Comparison of ENCODE assay signal across 11 cellular contexts in the genomic region with DNA sequence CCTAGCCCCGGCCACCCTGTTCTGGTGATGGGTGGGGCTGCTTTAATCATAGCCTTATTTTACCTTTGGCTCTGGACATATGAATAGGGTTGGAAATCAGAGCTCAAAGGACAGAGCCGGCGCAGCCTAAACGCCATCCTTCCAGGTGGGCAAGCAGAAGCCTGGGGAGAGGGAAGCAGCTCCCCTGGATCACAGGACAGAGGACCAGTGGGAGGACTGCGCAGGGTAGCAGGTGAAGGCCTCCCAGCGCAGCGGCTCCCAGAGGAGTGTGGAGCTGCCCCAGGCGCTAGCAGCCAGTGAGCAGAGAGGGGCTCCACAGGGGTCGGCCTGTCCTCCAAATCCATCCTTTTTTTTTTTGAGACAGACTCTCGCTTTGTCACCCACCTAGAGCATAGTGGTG. TPM values are rescaled to one million over a fixed set of nuclear protein-coding genes. Genes with fewer than 3 reads are reported as not detected.
DNase-seq lines count a peak whose midpoint lies in the region; ATAC-seq, FAIRE-seq and TF ChIP-seq lines count a peak whose summit lies in the region.
"Had no signal": no experiment of that assay in that cellular context is flagged by ENCODE, and none has a peak within 500 bp of the region (broad histone marks: within the 10 kb centered on the region; RNA-seq: fewer than 3 reads in every experiment).

No MANE protein-coding gene starts in this region.

- no peak for TF ChIP-seq EP300 in K562 (IDR thresholded peaks at IDR 0.05; ENCODE audit: low read length)

- H4K20me1 ChIP-seq in GM23338 (replicated peaks; ENCODE audit: insufficient read depth) (no peaks in the 10 kb centered on the region), K562 (replicated peaks; ENCODE audit: control insufficient read depth, insufficient read depth, low read length) (no peaks in the 10 kb centered on the region)

- H3K4me1 ChIP-seq in GM23338 (ENCODE audit: insufficient read depth) (no peaks in the 10 kb centered on the region; the same call in 1 of the 2 replicates), HEK293 (ENCODE audit: control insufficient read depth, insufficient read depth, low read length) (peaks cover 2% of the 10 kb centered on the region; the same call in 1 of the 2 replicates), K562 (replicated peaks in 1 of 2; ENCODE audit: control insufficient read depth in 2 of 2, insufficient read depth in 2 of 2, low read length in 2 of 2) (peaks cover 2 to 14% of the 10 kb centered on the region in 2 experiments; a peak in 3 of 5 replicates)

- H3K4me2 ChIP-seq in GM23338 (no peak overlapping the region), K562 (ENCODE audit: insufficient read depth, low read length) (no peak overlapping the region)
- H3K4me2 ChIP-seq: BLaER1 treated with 17β-estradiol and CSF1 and Interleukin-3, amounts not matched to agents 10 nM and 100 nM had no signal

- H3K27me3 ChIP-seq in GM23338 (ENCODE audit: insufficient read depth), result no peaks in the 10 kb centered on the region
- H3K27me3 ChIP-seq in K562 (ENCODE audit: control insufficient read depth in 2 of 2, insufficient read depth in 2 of 2, low read length in 2 of 2), result peaks cover 8 to 22% of the 10 kb centered on the region in 2 experiments; a peak in 3 of 5 replicates

- no TSS peak for BruUV-seq in K562 (replicated peaks; lab: Mats Ljungman, UMichigan)

- H3K4me1 Mint-ChIP-seq in GM23338 (peaks cover 27% of the 10 kb centered on the region), nephron (peaks cover 26% of the 10 kb centered on the region), mesothelial cell of epicardium (peaks cover 3% of the 10 kb centered on the region)
- H3K4me1 Mint-ChIP-seq: CD4-positive, CD25-positive, alpha-beta regulatory T cell; IgD-negative memory B cell had no signal

- no peak overlapping the region for H3K27ac ChIP-seq in GM23338 (ENCODE audit: low read depth)
- H3K27ac ChIP-seq in HEK293 (ENCODE audit: extremely low read depth, low read depth, low read length), result no peak overlapping the region
- no peak overlapping the region for H3K27ac ChIP-seq in K562 (ENCODE audit: extremely low read depth, low read depth, low read length)
- H3K27ac ChIP-seq: BLaER1 treated with 17β-estradiol and CSF1 and Interleukin-3, amounts not matched to agents 10 nM and 100 nM had no signal

- H3K4me3 ChIP-seq in GM23338 (no peak overlapping the region), HEK293 (ENCODE audit: low read depth, low read length) (no peak overlapping the region), K562 (no peak overlapping the region)
- H3K4me3 ChIP-seq: BLaER1 treated with 17β-estradiol and CSF1 and Interleukin-3, amounts not matched to agents 10 nM and 100 nM; GM12878 had no signal

- H3K9me3 ChIP-seq in HEK293 (ENCODE audit: control insufficient read depth, insufficient read depth, low read depth, low read length) (no peaks in the 10 kb centered on the region), K562 (replicated peaks; ENCODE audit: control insufficient read depth, insufficient read depth, low read depth, low read length) (no peaks in the 10 kb centered on the region)

- H3K4me3 Mint-ChIP-seq in GM23338 (no peak overlapping the region), nephron (no peak overlapping the region), mesothelial cell of epicardium (no peak overlapping the region)
- H3K4me3 Mint-ChIP-seq: CD4-positive, CD25-positive, alpha-beta regulatory T cell; IgD-negative memory B cell had no signal

- H2AFZ ChIP-seq in GM23338 (no peak overlapping the region), K562 (ENCODE audit: low read depth, low read length) (no peak overlapping the region)

- H3K79me2 ChIP-seq in GM23338 (replicated peaks; ENCODE audit: insufficient read depth) (no peaks in the 10 kb centered on the region), K562 (ENCODE audit: control insufficient read depth, insufficient read depth, low read length) (no peaks in the 10 kb centered on the region)

- H3K36me3 Mint-ChIP-seq in GM23338 (ENCODE audit: low read depth) (no peaks in the 10 kb centered on the region), nephron (ENCODE audit: low read depth) (no peaks in the 10 kb centered on the region), mesothelial cell of epicardium (no peaks in the 10 kb centered on the region)
- H3K36me3 Mint-ChIP-seq: IgD-negative memory B cell had no signal

- 55% methylated on average over 10 of the region's 10 CpGs for WGBS in K562 (ENCODE audit: insufficient coverage, low coverage, missing lambda C conversion rate)

- no peak for TF ChIP-seq POLR2A in K562 (conservative IDR thresholded peaks at IDR 0.05)

- DNase-seq in GM23338 (ENCODE audit: low spot score), result no peak
- DNase-seq in K562 (ENCODE audit: extremely low read depth in 1 of 4, low spot score in 3 of 4), result no peak
- DNase-seq in mesothelial cell of epicardium (ENCODE audit: low spot score in 2 of 2, unreplicated experiment in 2 of 2), result no peak
- DNase-seq in EL, result no peak
- DNase-seq: CD4-positive, CD25-positive, alpha-beta regulatory T cell had no signal

- 0 out of 4 replicates have a peak overlapping the region, but pooled peaks of 1 of the 2 experiments have one; percentile 60 for H3K9ac ChIP-seq in K562 (ENCODE audit: insufficient read depth in 1 of 2, low read depth in 2 of 2, low read length in 2 of 2)
- H3K9ac ChIP-seq: BLaER1 treated with 17β-estradiol and CSF1 and Interleukin-3, amounts not matched to agents 10 nM and 100 nM had no signal

- H3K27ac Mint-ChIP-seq in GM23338 (no peak overlapping the region), nephron (peak overlapping the region in 2 of 3 experiments; percentile 47 to 86), mesothelial cell of epicardium (no peak overlapping the region)
- H3K27ac Mint-ChIP-seq: CD4-positive, CD25-positive, alpha-beta regulatory T cell had no signal

- POLR2A ChIA-PET in HEK293 (lab: Yijun Ruan, JAX) (interaction anchor here (0.6 to 1.6 kb wide), 5 partner anchors 12 to 1416 kb away, joined by 3 to 9 read pairs (median 4); a partner anchor contains a TSS), K562 (lab: Yijun Ruan, JAX) (interaction anchor here (0.6 to 1.6 kb wide), 6 partner anchors 9 to 951 kb away, joined by 3 to 5 read pairs (median 3); no protein-coding TSS in a partner anchor)

- ATAC-seq in GM23338 (peak; percentile 34), K562 (peak; percentile 27; the same call in 2 of the 3 replicates), HG03139 (IDR thresholded peaks at IDR 0.05; ENCODE audit: unreplicated experiment) (no peak)

- H3K9me3 Mint-ChIP-seq in GM23338 (0 out of 3 replicates have a peak, but pooled peaks cover 8% of the 10 kb centered on the region), nephron (no peaks in the 10 kb centered on the region), mesothelial cell of epicardium (no peaks in the 10 kb centered on the region)

- H3K27me3 Mint-ChIP-seq in GM23338 (ENCODE audit: insufficient read depth, low read depth, poor library complexity), result peaks cover 12% of the 10 kb centered on the region
- H3K27me3 Mint-ChIP-seq in nephron (ENCODE audit: low read depth), result peaks cover 27% of the 10 kb centered on the region
- peaks cover 5% of the 10 kb centered on the region for H3K27me3 Mint-ChIP-seq in mesothelial cell of epicardium (ENCODE audit: low read depth)

- TF ChIP-seq RAD21 in K562 (CRISPR knock-in tag; conservative IDR thresholded peaks at IDR 0.05 in 1 of 2, IDR thresholded peaks at IDR 0.05 in 1 of 2), result no peak

- no peaks in the 10 kb centered on the region for H3K9me2 ChIP-seq in GM23338 (ENCODE audit: insufficient read depth)

- H3K36me3 ChIP-seq in GM23338 (ENCODE audit: insufficient read depth), result no peaks in the 10 kb centered on the region
- H3K36me3 ChIP-seq in HEK293 (ENCODE audit: control insufficient read depth in 2 of 2, insufficient read depth in 1 of 2, low read length in 2 of 2), result no peaks in the 10 kb centered on the region
- no peaks in the 10 kb centered on the region for H3K36me3 ChIP-seq in K562 (ENCODE audit: control insufficient read depth, insufficient read depth, low read length)
- H3K36me3 ChIP-seq: BLaER1 treated with 17β-estradiol and CSF1 and Interleukin-3, amounts not matched to agents 10 nM and 100 nM had no signal

- H3F3A ChIP-seq in GM23338 (replicated peaks; ENCODE audit: low read depth), result no peaks in the 10 kb centered on the region

- FAIRE-seq in K562 (lab: Jason Lieb, UNC), result no peak

- H3K9me1 ChIP-seq in K562 (ENCODE audit: control insufficient read depth, insufficient read depth, low read length), result no peaks in the 10 kb centered on the region

- in situ Hi-C loops in K562 (cut with MboI), result no loop called here

- TF ChIP-seq CTCF in GM23338 (conservative IDR thresholded peaks at IDR 0.05; ENCODE audit: low read depth in 2 of 2), result no peak
- no peak for TF ChIP-seq CTCF in HEK293 (tag by site-specific recombination; IDR thresholded peaks at IDR 0.05)
- no peak for TF ChIP-seq CTCF in K562 (IDR thresholded peaks at IDR 0.05 in 2 of 3, conservative IDR thresholded peaks at IDR 0.05 in 1 of 3; ENCODE audit: insufficient read depth in 2 of 3, low read depth in 1 of 3, low read length in 3 of 3)
- no peak for TF ChIP-seq CTCF in nephron (IDR thresholded peaks at IDR 0.05; ENCODE audit: unreplicated experiment in 3 of 3)
- no peak for TF ChIP-seq CTCF in mesothelial cell of epicardium (IDR thresholded peaks at IDR 0.05; ENCODE audit: unreplicated experiment)

- intact Hi-C loops in K562 (cut with micrococcal nuclease), result loop anchor here (1.0 kb wide), 1 partner anchor 24 kb away; no protein-coding TSS in a partner anchor

- CTCF ChIA-PET in HEK293 (lab: Yijun Ruan, JAX), result interaction anchor here (0.5 to 7.3 kb wide), 33 partner anchors 7 to 704 kb away, joined by 3 to 124 read pairs (median 3); no protein-coding TSS in a partner anchor
- CTCF ChIA-PET in K562 (lab: Yijun Ruan, JAX; ENCODE audit: low intra/inter-chr PET ratio), result interaction anchor here (0.6 kb wide), 1 partner anchor 16 kb away, joined by 4 read pairs; no protein-coding TSS in a partner anchor

RNA-seq across cellular contexts. Expression of a gene that starts 16.4 kb away (rescaled TPM):
- total RNA-seq in GM23338 (2014; rRNA removed; shearing (Covaris generic)), result 0.04 and 0.31 TPM in 2 replicates
- polyA plus RNA-seq in GM23338 (2016; fragmentation: Nextera tagmentation; extraction: Ambion mirVana) (0.30 and 0.32 TPM in 2 replicates), K562 (2011; rRNA removed) (not detected in 2 replicates), K562 (2014; fragmentation: Illumina TruSeq; extraction: Trizol) (not detected in 2 replicates), K562 (2014; fragmentation: Nextera tagmentation; extraction: Ambion mirVana) (not detected), K562 (2014; rRNA removed) (0.13 TPM in 1 of 2 replicates, not detected in the other)
- total RNA-seq in K562 (2011; cell fraction: chromatin; rRNA removed; ENCODE audit: low replicate concordance), result not detected in 2 replicates
- not detected in 2 replicates for total RNA-seq in K562 (2011; cell fraction: nucleolus; rRNA removed)
- total RNA-seq in K562 (2011; cell fraction: nucleoplasm; rRNA removed), result not detected in 2 replicates
- total RNA-seq in K562 (2014; rRNA removed) (not detected in 2 replicates), K562 (2014; rRNA removed; fragmentation: Illumina TruSeq; extraction: Trizol) (not detected in 2 replicates), K562 (2015; rRNA removed; fragmentation: Illumina TruSeq; extraction: Trizol) (not detected in 2 replicates), K562 (2021) (0.11 TPM in 1 of 2 replicates, not detected in the other), mesothelial cell of epicardium (1.3 to 1.4 TPM (median 1.3 TPM) in 3 replicates)
- polyA plus RNA-seq in K562 (2011; cell fraction: cytosol; rRNA removed), result not detected in 2 replicates
- not detected in 2 replicates for polyA plus RNA-seq in K562 (2011; cell fraction: nucleus; rRNA removed)
- polyA plus RNA-seq in K562 (2012), result not detected in 2 replicates
- polyA minus RNA-seq in K562 (2011; rRNA and poly(A)+ RNA removed), result not detected in 2 replicates
- not detected in 2 replicates for polyA minus RNA-seq in K562 (2011; cell fraction: cytosol; rRNA and poly(A)+ RNA removed)
- polyA minus RNA-seq in K562 (2011; cell fraction: nucleus; rRNA and poly(A)+ RNA removed), result not detected in 2 replicates
- total RNA-seq: CD4-positive, CD25-positive, alpha-beta regulatory T cell had no signal
- polyA plus RNA-seq: CD4-positive, CD25-positive, alpha-beta regulatory T cell; IgD-negative memory B cell had no signal

RNA-seq across cellular contexts. Expression of a gene that starts 25.9 kb away (rescaled TPM):
- total RNA-seq in GM23338 (2014; rRNA removed; shearing (Covaris generic)), result 118 and 119 TPM in 2 replicates
- polyA plus RNA-seq in GM23338 (2016; fragmentation: Nextera tagmentation; extraction: Ambion mirVana) (84.3 and 108 TPM in 2 replicates), K562 (2011; rRNA removed) (76.7 and 81.3 TPM in 2 replicates), K562 (2014; fragmentation: Illumina TruSeq; extraction: Trizol) (155 and 157 TPM in 2 replicates), K562 (2014; fragmentation: Nextera tagmentation; extraction: Ambion mirVana) (10 to 100 TPM; 50.1 to 50.7 TPM), K562 (2014; rRNA removed) (161 and 210 TPM in 2 replicates)
- 177 and 207 TPM in 2 replicates for total RNA-seq in K562 (2011; cell fraction: chromatin; rRNA removed; ENCODE audit: low replicate concordance)
- total RNA-seq in K562 (2011; cell fraction: nucleolus; rRNA removed), result 94.9 and 117 TPM in 2 replicates
- total RNA-seq in K562 (2011; cell fraction: nucleoplasm; rRNA removed), result 132 and 215 TPM in 2 replicates
- total RNA-seq in K562 (2014; rRNA removed) (241 and 276 TPM in 2 replicates), K562 (2014; rRNA removed; fragmentation: Illumina TruSeq; extraction: Trizol) (128 and 148 TPM in 2 replicates), K562 (2015; rRNA removed; fragmentation: Illumina TruSeq; extraction: Trizol) (109 and 112 TPM in 2 replicates), K562 (2021) (244 and 253 TPM in 2 replicates), mesothelial cell of epicardium (30.8 to 35.7 TPM (median 32.7 TPM) in 3 replicates)
- polyA plus RNA-seq in K562 (2011; cell fraction: cytosol; rRNA removed), result 37.8 and 162 TPM in 2 replicates
- 55.5 and 78.0 TPM in 2 replicates for polyA plus RNA-seq in K562 (2011; cell fraction: nucleus; rRNA removed)
- 138 and 149 TPM in 2 replicates for polyA plus RNA-seq in K562 (2012)
- polyA minus RNA-seq in K562 (2011; rRNA and poly(A)+ RNA removed), result 142 and 163 TPM in 2 replicates
- 82.7 and 91.7 TPM in 2 replicates for polyA minus RNA-seq in K562 (2011; cell fraction: cytosol; rRNA and poly(A)+ RNA removed)
- 107 and 116 TPM in 2 replicates for polyA minus RNA-seq in K562 (2011; cell fraction: nucleus; rRNA and poly(A)+ RNA removed)

RNA-seq across cellular contexts. Expression of a gene that starts 53.3 kb away (rescaled TPM):
- total RNA-seq in GM23338 (2014; rRNA removed; shearing (Covaris generic)), result 5.1 and 5.6 TPM in 2 replicates
- 1.4 and 1.6 TPM in 2 replicates for polyA plus RNA-seq in GM23338 (2016; fragmentation: Nextera tagmentation; extraction: Ambion mirVana)
- 14.2 and 14.4 TPM in 2 replicates for total RNA-seq in K562 (2011; cell fraction: chromatin; rRNA removed; ENCODE audit: low replicate concordance)
- 11.3 and 12.0 TPM in 2 replicates for total RNA-seq in K562 (2011; cell fraction: nucleolus; rRNA removed)
- 14.4 and 15.9 TPM in 2 replicates for total RNA-seq in K562 (2011; cell fraction: nucleoplasm; rRNA removed)
- total RNA-seq in K562 (2014; rRNA removed), result 5.6 and 8.7 TPM in 2 replicates
- total RNA-seq in K562 (2014; rRNA removed; fragmentation: Illumina TruSeq; extraction: Trizol), result 6.1 and 6.5 TPM in 2 replicates
- 6.7 and 7.1 TPM in 2 replicates for total RNA-seq in K562 (2015; rRNA removed; fragmentation: Illumina TruSeq; extraction: Trizol)
- 13.1 and 13.4 TPM in 2 replicates for total RNA-seq in K562 (2021)
- polyA plus RNA-seq in K562 (2011; rRNA removed), result 11.4 and 19.6 TPM in 2 replicates
- 7.0 and 9.5 TPM in 2 replicates for polyA plus RNA-seq in K562 (2011; cell fraction: cytosol; rRNA removed)
- 12.5 and 13.4 TPM in 2 replicates for polyA plus RNA-seq in K562 (2011; cell fraction: nucleus; rRNA removed)
- polyA plus RNA-seq in K562 (2012), result 5.1 and 7.4 TPM in 2 replicates
- polyA plus RNA-seq in K562 (2014; fragmentation: Illumina TruSeq; extraction: Trizol), result 10.7 and 10.8 TPM in 2 replicates
- 1 to 10 TPM; 2.1 to 3.0 TPM for polyA plus RNA-seq in K562 (2014; fragmentation: Nextera tagmentation; extraction: Ambion mirVana)
- polyA plus RNA-seq in K562 (2014; rRNA removed), result 6.2 and 6.5 TPM in 2 replicates
- 11.9 and 14.6 TPM in 2 replicates for polyA minus RNA-seq in K562 (2011; rRNA and poly(A)+ RNA removed)
- 7.5 and 8.1 TPM in 2 replicates for polyA minus RNA-seq in K562 (2011; cell fraction: cytosol; rRNA and poly(A)+ RNA removed)
- polyA minus RNA-seq in K562 (2011; cell fraction: nucleus; rRNA and poly(A)+ RNA removed), result 4.7 and 8.6 TPM in 2 replicates
- total RNA-seq in mesothelial cell of epicardium, result 14.0 to 15.8 TPM (median 14.5 TPM) in 3 replicates

Comparison
In these comparisons a context has a peak if more than half of its experiments do, and no peak if none do; other contexts are left out.
1. H3K27ac Mint-ChIP-seq: peak in nephron (2 of 3); none in GM23338 (single experiment) and mesothelial cell of epicardium (single experiment).